Comparison of ENCODE assay signal across 9 cellular contexts in genomic region chr22:37636186-37636948, GRCh38. TPM values are rescaled to one million over a fixed set of nuclear protein-coding genes. Genes with fewer than 3 reads are reported as not detected.
A peak's percentile ranks its signal among the peaks of the same experiment; 100 is the strongest.
DNase-seq lines count a peak whose midpoint lies in the region; ATAC-seq and TF ChIP-seq lines count a peak whose summit lies in the region.
"Had no signal": no experiment of that assay in that cellular context is flagged by ENCODE, and none has a peak within 500 bp of the region (broad histone marks: within the 10 kb centered on the region; RNA-seq: fewer than 3 reads in every experiment).

No MANE protein-coding gene starts in this region.

- peaks cover 13% of the 10 kb centered on the region for H3K4me1 Mint-ChIP-seq in endothelial cell (ENCODE audit: unreplicated experiment)
- peaks cover 89% of the 10 kb centered on the region for H3K4me1 Mint-ChIP-seq in stimulated activated memory B cell treated with anti-CD40 and anti-IgM and Interleukin-4, amounts not matched to agents 10 μg/mL and 1 μg/mL and 100 μg/mL, for 72 hours

- TF ChIP-seq CTCF in endothelial cell (IDR thresholded peaks at IDR 0.05; ENCODE audit: unreplicated experiment), result no peak

- DNase-seq in NK-92 treated with Interleukin-12 subunit alpha and Interleukin-12 subunit beta, amount 100 ng/mL, for 24 hours (lab: John Stamatoyannopoulos, UW), result peak; percentile 63
- DNase-seq in NK-92 (lab: John Stamatoyannopoulos, UW; ENCODE audit: unreplicated experiment), result no peak
- no peak for DNase-seq in endothelial cell (ENCODE audit: low spot score)
- DNase-seq in NCI-H187 treated with DMSO at 0.1 percent for 48 hours (lab: John Stamatoyannopoulos, UW), result no peak
- no peak for DNase-seq in mesenteric fat pad (ENCODE audit: low spot score)
- no peak for DNase-seq in activated T-cell treated with anti-CD3 and anti-CD28 coated beads, Interleukin-2, amount 50 U/mL, for 48 hours
- DNase-seq: NCI-H774 had no signal

- peaks cover 4% of the 10 kb centered on the region for H3K36me3 Mint-ChIP-seq in endothelial cell (ENCODE audit: low read depth, unreplicated experiment)
- peaks cover 8% of the 10 kb centered on the region for H3K36me3 Mint-ChIP-seq in stimulated activated memory B cell treated with anti-CD40 and anti-IgM and Interleukin-4, amounts not matched to agents 10 μg/mL and 1 μg/mL and 100 μg/mL, for 72 hours

- no peaks in the 10 kb centered on the region for H3K9me3 Mint-ChIP-seq in endothelial cell (ENCODE audit: unreplicated experiment)
- no peaks in the 10 kb centered on the region for H3K9me3 Mint-ChIP-seq in stimulated activated memory B cell treated with anti-CD40 and anti-IgM and Interleukin-4, amounts not matched to agents 10 μg/mL and 1 μg/mL and 100 μg/mL, for 72 hours

- ATAC-seq in stimulated activated memory B cell treated with anti-CD40 and anti-IgM and Interleukin-4, amounts not matched to agents 10 μg/mL and 1 μg/mL and 100 μg/mL, for 72 hours, result no peak

- peaks cover 4% of the 10 kb centered on the region for H3K27me3 Mint-ChIP-seq in endothelial cell (ENCODE audit: unreplicated experiment)
- no peaks in the 10 kb centered on the region for H3K27me3 Mint-ChIP-seq in stimulated activated memory B cell treated with anti-CD40 and anti-IgM and Interleukin-4, amounts not matched to agents 10 μg/mL and 1 μg/mL and 100 μg/mL, for 72 hours

- H3K4me3 Mint-ChIP-seq in endothelial cell (ENCODE audit: unreplicated experiment), result no peak overlapping the region
- peak overlapping the region; percentile 24 for H3K4me3 Mint-ChIP-seq in stimulated activated memory B cell treated with anti-CD40 and anti-IgM and Interleukin-4, amounts not matched to agents 10 μg/mL and 1 μg/mL and 100 μg/mL, for 72 hours

- H3K27ac Mint-ChIP-seq in endothelial cell (ENCODE audit: unreplicated experiment), result peak overlapping the region; percentile 72
- H3K27ac Mint-ChIP-seq in stimulated activated memory B cell treated with anti-CD40 and anti-IgM and Interleukin-4, amounts not matched to agents 10 μg/mL and 1 μg/mL and 100 μg/mL, for 72 hours, result peak overlapping the region; percentile 92

TF ChIP-seq in PFSK-1, 5 proteins besides CTCF, POLR2A, EP300 and RAD21:
- TF ChIP-seq FOXP2 (optimal IDR thresholded peaks at IDR 0.05; ENCODE audit: borderline replicate concordance, extremely low read depth, extremely low read length, insufficient read depth) (peak; percentile 74), POLR2AphosphoS5 (IDR thresholded peaks at IDR 0.05; ENCODE audit: low read depth, low read length) (no peak; the same call in 1 of the 2 replicates)

RNA-seq across cellular contexts. Expression of gene SH3BP1, which starts 3.1 kb away (rescaled TPM):
- polyA plus RNA-seq in PFSK-1 (2012; ENCODE audit: insufficient read length, low read depth), result 70.9 TPM
- total RNA-seq in endothelial cell (ENCODE audit: unreplicated experiment), result 11.6 TPM
- total RNA-seq in mesenteric fat pad, result 15.0 TPM

RNA-seq across cellular contexts. Expression of gene PDXP, which starts 22.2 kb away (rescaled TPM):
- 39.1 TPM for polyA plus RNA-seq in PFSK-1 (2012; ENCODE audit: insufficient read length, low read depth)
- total RNA-seq in endothelial cell (ENCODE audit: unreplicated experiment) (13.4 TPM), mesenteric fat pad (8.5 TPM)

RNA-seq across cellular contexts. Expression of gene GGA1, which starts 27.7 kb away (rescaled TPM):
- polyA plus RNA-seq in PFSK-1 (2012; ENCODE audit: insufficient read length, low read depth), result 77.6 TPM
- 63.6 TPM for total RNA-seq in endothelial cell (ENCODE audit: unreplicated experiment)
- 47.3 TPM for total RNA-seq in mesenteric fat pad

RNA-seq across cellular contexts. Expression of gene LGALS1, which starts 39.1 kb away (rescaled TPM):
- 3,196 TPM for polyA plus RNA-seq in PFSK-1 (2012; ENCODE audit: insufficient read length, low read depth)
- 18.6 TPM for total RNA-seq in endothelial cell (ENCODE audit: unreplicated experiment)
- 1,964 TPM for total RNA-seq in mesenteric fat pad

RNA-seq across cellular contexts. Expression of gene NOL12, which starts 49.8 kb away (rescaled TPM):
- 54.5 TPM for polyA plus RNA-seq in PFSK-1 (2012; ENCODE audit: insufficient read length, low read depth)
- total RNA-seq in endothelial cell (ENCODE audit: unreplicated experiment), result 15.7 TPM
- 17.3 TPM for total RNA-seq in mesenteric fat pad
